ENCODE assay signal across 23 cellular contexts in the genomic region with DNA sequence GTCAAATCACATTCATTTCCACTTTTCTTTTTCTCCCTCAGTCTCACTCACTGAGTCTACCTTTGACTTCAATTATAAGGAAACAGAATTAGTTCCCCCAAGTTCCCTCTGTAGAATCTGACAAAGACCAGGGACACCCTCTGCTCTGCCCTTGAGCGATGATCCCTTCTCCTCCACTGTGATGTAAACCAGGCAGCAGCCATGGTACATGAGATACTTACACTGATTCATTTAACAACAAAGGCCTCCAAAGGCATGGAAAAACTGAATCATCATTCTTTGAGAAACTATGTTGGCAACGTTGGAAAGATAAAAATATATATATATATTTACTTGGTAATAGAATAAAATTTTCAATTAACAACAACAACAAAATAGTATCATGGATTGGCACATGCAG.
A peak's percentile ranks its signal among the peaks of the same experiment; 100 is the strongest.
DNase-seq lines count a peak whose midpoint lies in the region; ATAC-seq, FAIRE-seq and TF ChIP-seq lines count a peak whose summit lies in the region.
"Had no signal": no experiment of that assay in that cellular context is flagged by ENCODE, and none has a peak within 500 bp of the region (broad histone marks: within the 10 kb centered on the region; RNA-seq: fewer than 3 reads in every experiment).

No MANE protein-coding gene starts in this region.

- peaks cover 44% of the 10 kb centered on the region for H3K4me1 ChIP-seq in A549

- no peaks in the 10 kb centered on the region for H3K9me3 ChIP-seq in A549
- H3K9me3 ChIP-seq: tibial nerve had no signal

- no peak for TF ChIP-seq RAD21 in A549 (conservative IDR thresholded peaks at IDR 0.05 in 1 of 2, IDR thresholded peaks at IDR 0.05 in 1 of 2)

- 47% methylated on average over 2 of the region's 2 CpGs for WGBS in A549 (ENCODE audit: missing lambda C conversion rate)

- H3K4me3 ChIP-seq in A549 = no peak overlapping the region
- H3K4me3 ChIP-seq in cardiac fibroblast (replicated peaks in 1 of 2; ENCODE audit: low read depth in 2 of 2, low read length in 2 of 2) = no peak overlapping the region
- H3K4me3 ChIP-seq: GM12878, neural progenitor cell, tibial nerve had no signal

- H3K4me2 ChIP-seq in A549 = peak overlapping the region; percentile 30; the same call in 1 of the 3 replicates
- H3K4me2 ChIP-seq: neural progenitor cell had no signal

- no peak for ATAC-seq in A549
- ATAC-seq in HG03025 (IDR thresholded peaks at IDR 0.05; ENCODE audit: low FRiP score, unreplicated experiment) = no peak
- ATAC-seq: effector memory CD8-positive, alpha-beta T cell; GM12878; left colon; stimulated activated naive B cell treated with anti-CD40 and anti-IgM and Interleukin-4, amounts not matched to agents 10 μg/mL and 1 μg/mL and 100 μg/mL, for 72 hours had no signal

- CTCF ChIA-PET in A549 (lab: Yijun Ruan, JAX) = no interaction called here

- no peak for DNase-seq in A549 (ENCODE audit: low read depth in 1 of 2, low spot score in 1 of 2)
- DNase-seq in RKO (ENCODE audit: low spot score) = peak; percentile 31
- DNase-seq in cardiac fibroblast (ENCODE audit: low read depth in 2 of 2) = peak; percentile 69 to 86
- DNase-seq in islet precursor cell = peak; percentile 74
- DNase-seq in NCI-H2029 (lab: John Stamatoyannopoulos, UW) = no peak
- no peak for DNase-seq in NCI-H2107 treated with DMSO at 0.1 percent for 48 hours (lab: John Stamatoyannopoulos, UW; ENCODE audit: unreplicated experiment)
- DNase-seq in urothelium cell line (ENCODE audit: low spot score) = no peak
- DNase-seq: activated CD4-positive, alpha-beta memory T cell treated with anti-CD3 and anti-CD28 coated beads, Interleukin-2, amount 10 ng/mL, durations not matched to agents 7 days and 5 days; activated T-cell treated with anti-CD3 and anti-CD28 coated beads, Interleukin-2, amount 50 U/mL, for 24 hours; Calu3; central memory CD4-positive, alpha-beta T cell; effector memory CD8-positive, alpha-beta T cell; GDM1; left colon; NCI-H146; retina; stimulated activated CD4-positive, alpha-beta T cell treated with anti-CD3 and anti-CD28 coated beads, Interleukin-15, amount 100 ng/mL, for 24 hours; stimulated activated naive B cell treated with anti-CD40 and anti-IgM and Interleukin-4, amounts not matched to agents 10 μg/mL and 1 μg/mL and 100 μg/mL, for 72 hours had no signal

- peak overlapping the region in 1 of 2 experiments; percentile 63; a peak in 3 of 6 replicates for H3K27ac ChIP-seq in A549
- H3K27ac ChIP-seq: neural progenitor cell, tibial nerve had no signal

- POLR2A ChIA-PET in A549 (lab: Yijun Ruan, JAX) = no interaction called here

- no peak for TF ChIP-seq EP300 in A549 (IDR thresholded peaks at IDR 0.05)

- no peak for FAIRE-seq in A549 (lab: Jason Lieb, UNC)
- no peak for FAIRE-seq in urothelium cell line (lab: Jason Lieb, UNC)
- FAIRE-seq: frontal cortex, GM12878 had no signal

- TF ChIP-seq CTCF in A549 (IDR thresholded peaks at IDR 0.05) (no peak), cardiac fibroblast (IDR thresholded peaks at IDR 0.05; ENCODE audit: low read depth, low read length) (no peak)

- no peak for TF ChIP-seq POLR2A in A549 (IDR thresholded peaks at IDR 0.05; ENCODE audit: low read length)

TF ChIP-seq in A549, 52 proteins besides CTCF, POLR2A, EP300 and RAD21:
- TF ChIP-seq RCOR1 (IDR thresholded peaks at IDR 0.05; ENCODE audit: low read depth, low read length) = no peak
- no peak for TF ChIP-seq ESRRA (IDR thresholded peaks at IDR 0.05; ENCODE audit: borderline replicate concordance, low read length)
- no peak for TF ChIP-seq KDM5A (IDR thresholded peaks at IDR 0.05)
- TF ChIP-seq FOXS1 (CRISPR knock-in tag; IDR thresholded peaks at IDR 0.05) = no peak
- TF ChIP-seq PHF8 (IDR thresholded peaks at IDR 0.05; ENCODE audit: borderline replicate concordance, low read depth) = no peak
- TF ChIP-seq ZNF302 (CRISPR knock-in tag; IDR thresholded peaks at IDR 0.05) = no peak
- no peak for TF ChIP-seq MAZ (IDR thresholded peaks at IDR 0.05; ENCODE audit: borderline replicate concordance, low read depth, low read length)
- no peak for TF ChIP-seq TP53 (CRISPR knock-in tag; IDR thresholded peaks at IDR 0.05)
- TF ChIP-seq NPAS2 (CRISPR knock-in tag; IDR thresholded peaks at IDR 0.05; ENCODE audit: borderline replicate concordance) = no peak
- TF ChIP-seq NR3C1 (IDR thresholded peaks at IDR 0.05) = no peak
TF ChIP-seq in A549: peak in this region for 0.

Comparison
In these comparisons a context has a peak if more than half of its experiments do, and no peak if none do; other contexts are left out.
1. DNase-seq: peak in RKO (single experiment), cardiac fibroblast (2 of 2) and islet precursor cell (single experiment); none in A549 (0 of 2), NCI-H2029 (single experiment), NCI-H2107 treated with DMSO at 0.1 percent for 48 hours (single experiment) and urothelium cell line (single experiment).